Comparison of ENCODE assay signal across 18 cellular contexts in genomic region chr5:146463446-146463845, GRCh38. TPM values are rescaled to one million over a fixed set of nuclear protein-coding genes. Genes with fewer than 3 reads are reported as not detected.
"Had no signal": no experiment of that assay in that cellular context is flagged by ENCODE, and none has a peak within 500 bp of the region (broad histone marks: within the 10 kb centered on the region; RNA-seq: fewer than 3 reads in every experiment).

No MANE protein-coding gene starts in this region.

- DNase-seq: activated CD4-positive, alpha-beta T cell treated with anti-CD3 and anti-CD28 coated beads for 1 hour; activated CD4-positive, alpha-beta T cell treated with anti-CD3 and anti-CD28 coated beads, Interleukin-2, amount 50 U/mL, for 4 hours; activated gamma-delta T cell treated with Interleukin-2 at 50 U/mL for 16 hours; activated T-cell treated with anti-CD3 and anti-CD28 coated beads, Interleukin-2, amount 50 U/mL, for 4 hours; central memory CD4-positive, alpha-beta T cell; effector memory CD4-positive, alpha-beta T cell; foreskin melanocyte; immature natural killer cell; ovary; sigmoid colon; stimulated activated CD4-positive, alpha-beta T cell treated with anti-CD3 and anti-CD28 coated beads, Interleukin-1b, Interleukin-23, amount 100 ng/mL, for 48 hours had no signal

- H3K4me3 ChIP-seq: ovary, sigmoid colon had no signal

- H3K27ac ChIP-seq: ovary, sigmoid colon had no signal

- H3K36me3 ChIP-seq: ovary had no signal

- H3K9me3 Mint-ChIP-seq: activated T-cell treated with anti-CD3 and anti-CD28 coated beads, Interleukin-2, amount 50 U/mL, for 4 hours; brain; dendritic cell treated with granulocyte-macrophage colony-stimulating factor and Interleukin-4, amounts not matched to agents 40 ng/mL and 50 ng/mL, for 4 days; immature natural killer cell; mesothelial cell of epicardium; T-helper 1 cell treated with Interleukin-12 subunit alpha and Interleukin-12 subunit beta and Interleukin-4 antibody, amounts not matched to agents 30 μg/mL and 1 μg/mL, for 36 hours had no signal

- H3K9me3 ChIP-seq: ovary, sigmoid colon had no signal

- H3K27ac Mint-ChIP-seq: activated naive CD8-positive, alpha-beta T cell; dendritic cell treated with granulocyte-macrophage colony-stimulating factor and Interleukin-4, amounts not matched to agents 40 ng/mL and 50 ng/mL, for 4 days; immature natural killer cell; mesothelial cell of epicardium; T-helper 1 cell treated with Interleukin-12 subunit alpha and Interleukin-12 subunit beta and Interleukin-4 antibody, amounts not matched to agents 30 μg/mL and 1 μg/mL, for 36 hours had no signal

- FAIRE-seq: urothelium cell line had no signal

- H3K4me3 Mint-ChIP-seq: activated naive CD8-positive, alpha-beta T cell; activated T-cell treated with anti-CD3 and anti-CD28 coated beads, Interleukin-2, amount 50 U/mL, for 4 hours; brain; dendritic cell treated with granulocyte-macrophage colony-stimulating factor and Interleukin-4, amounts not matched to agents 40 ng/mL and 50 ng/mL, for 4 days; immature natural killer cell; mesothelial cell of epicardium; T-helper 1 cell treated with Interleukin-12 subunit alpha and Interleukin-12 subunit beta and Interleukin-4 antibody, amounts not matched to agents 30 μg/mL and 1 μg/mL, for 36 hours had no signal

- H3K27me3 Mint-ChIP-seq: activated naive CD8-positive, alpha-beta T cell; brain; dendritic cell treated with granulocyte-macrophage colony-stimulating factor and Interleukin-4, amounts not matched to agents 40 ng/mL and 50 ng/mL, for 4 days had no signal

- H3K27me3 ChIP-seq: ovary, sigmoid colon had no signal

RNA-seq across cellular contexts. Expression of gene GPR151, which starts 52.5 kb away (rescaled TPM):
- polyA plus RNA-seq: fibroblast of lung, immature natural killer cell, ovary, sigmoid colon had no signal
